In the genomic region with DNA sequence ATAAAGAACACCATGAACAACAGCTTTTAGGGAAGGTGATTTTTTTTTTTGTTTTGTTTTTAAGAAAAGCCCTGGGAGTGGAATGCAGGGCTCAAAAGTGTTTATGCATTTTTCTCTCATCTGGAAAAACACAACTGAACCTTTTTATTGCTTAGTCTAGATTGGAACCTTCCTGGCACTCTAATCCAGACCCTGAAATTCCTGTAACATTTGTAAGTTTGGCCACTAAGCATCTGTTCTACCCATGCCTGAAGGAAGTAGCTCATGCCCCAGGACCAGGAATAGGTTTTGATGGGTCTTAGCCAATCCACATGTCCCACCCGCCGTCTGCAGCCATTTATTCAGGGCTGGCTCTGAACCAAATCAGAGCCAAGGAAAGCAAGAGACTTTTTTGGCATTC, we compare ENCODE assay signal across 24 cellular contexts. TPM values are rescaled to one million over a fixed set of nuclear protein-coding genes. Genes with fewer than 3 reads are reported as not detected.
DNase-seq lines count a peak whose midpoint lies in the region; ATAC-seq and TF ChIP-seq lines count a peak whose summit lies in the region.
"Had no signal": no experiment of that assay in that cellular context is flagged by ENCODE, and none has a peak within 500 bp of the region (broad histone marks: within the 10 kb centered on the region; RNA-seq: fewer than 3 reads in every experiment).

No MANE protein-coding gene starts in this region.

- ATAC-seq in GM21381 (IDR thresholded peaks at IDR 0.05; ENCODE audit: unreplicated experiment): no peak
- ATAC-seq: GM12878, heart right ventricle, left lobe of liver had no signal

- H3K4me3 Mint-ChIP-seq in HFFc6: no peak overlapping the region
- H3K4me3 Mint-ChIP-seq: activated T-cell treated with anti-CD3 and anti-CD28 coated beads, Interleukin-2, amount 50 U/mL, for 24 hours; CD4-positive, alpha-beta memory T cell; naive B cell; T-helper 1 cell treated with Interleukin-12 subunit alpha and Interleukin-12 subunit beta and Interleukin-4 antibody, amounts not matched to agents 30 μg/mL and 1 μg/mL, for 36 hours had no signal

- H3K27me3 ChIP-seq in osteoblast (ENCODE audit: insufficient read depth, low read length): no peaks in the 10 kb centered on the region
- H3K27me3 ChIP-seq: heart right ventricle had no signal

- no peak overlapping the region for H2AFZ ChIP-seq in osteoblast (ENCODE audit: low read length)

- peaks cover 17% of the 10 kb centered on the region for H3K4me1 Mint-ChIP-seq in HFFc6 (ENCODE audit: low read depth)
- H3K4me1 Mint-ChIP-seq: CD4-positive, alpha-beta memory T cell had no signal

- no peaks in the 10 kb centered on the region for H3K9me3 Mint-ChIP-seq in HFFc6
- H3K9me3 Mint-ChIP-seq: activated T-cell treated with anti-CD3 and anti-CD28 coated beads, Interleukin-2, amount 50 U/mL, for 24 hours; CD4-positive, alpha-beta memory T cell; naive B cell; T-helper 1 cell treated with Interleukin-12 subunit alpha and Interleukin-12 subunit beta and Interleukin-4 antibody, amounts not matched to agents 30 μg/mL and 1 μg/mL, for 36 hours had no signal

- no peak overlapping the region for H3K4me2 ChIP-seq in osteoblast (ENCODE audit: insufficient read depth, low read length)

- H3K36me3 ChIP-seq in osteoblast (ENCODE audit: insufficient read depth, low read length): no peaks in the 10 kb centered on the region
- H3K36me3 ChIP-seq: HAP-1, heart right ventricle had no signal

- no peaks in the 10 kb centered on the region for H3K4me1 ChIP-seq in osteoblast (ENCODE audit: insufficient read depth, low read length)

- H3K79me2 ChIP-seq in osteoblast (ENCODE audit: insufficient read depth, low read length): no peaks in the 10 kb centered on the region

- H4K20me1 ChIP-seq in osteoblast (ENCODE audit: insufficient read depth, low read length): no peaks in the 10 kb centered on the region

- no peak overlapping the region; the same call in 1 of the 2 replicates for H3K27ac Mint-ChIP-seq in HFFc6
- H3K27ac Mint-ChIP-seq: activated T-cell treated with anti-CD3 and anti-CD28 coated beads, Interleukin-2, amount 50 U/mL, for 24 hours; CD4-positive, alpha-beta memory T cell; T-helper 1 cell treated with Interleukin-12 subunit alpha and Interleukin-12 subunit beta and Interleukin-4 antibody, amounts not matched to agents 30 μg/mL and 1 μg/mL, for 36 hours had no signal

- no peaks in the 10 kb centered on the region for H3K9me3 ChIP-seq in osteoblast (ENCODE audit: low read depth, low read length)
- H3K9me3 ChIP-seq: HAP-1, heart right ventricle had no signal

- no peak overlapping the region for H3K27ac ChIP-seq in osteoblast (ENCODE audit: low read depth, low read length)
- H3K27ac ChIP-seq: heart right ventricle, HL-60 had no signal

- peak; percentile 92 for DNase-seq in AG10803 (ENCODE audit: low read depth)
- DNase-seq in HFFc6: peak; percentile 49
- peak; percentile 44 for DNase-seq in cerebellum (ENCODE audit: low spot score)
- peak; percentile 47 for DNase-seq in osteoblast (ENCODE audit: insufficient read length, low spot score, missing footprints)
- no peak for DNase-seq in activated T-cell treated with anti-CD3 and anti-CD28 coated beads, Interleukin-2, amount 50 U/mL, for 1 hour
- DNase-seq in amygdala (lab: John Stamatoyannopoulos, UW): no peak
- no peak for DNase-seq in activated CD4-positive, alpha-beta T cell treated with anti-CD3 and anti-CD28 coated beads for 4 hours
- DNase-seq: activated CD8-positive, alpha-beta memory T cell treated with anti-CD3 and anti-CD28 coated beads for 24 hours; activated naive CD4-positive, alpha-beta T cell; activated T-cell treated with anti-CD3 and anti-CD28 coated beads, Interleukin-2, amount 50 U/mL, for 24 hours; CD4-positive, alpha-beta memory T cell; central memory CD4-positive, alpha-beta T cell; heart right ventricle; mesenchymal stem cell; naive B cell; NCI-H1092 treated with DMSO at 0.1 percent for 48 hours; NCI-H1930; occipital lobe had no signal

- no peaks in the 10 kb centered on the region for H3K36me3 Mint-ChIP-seq in HFFc6 (ENCODE audit: low read depth)
- H3K36me3 Mint-ChIP-seq: CD4-positive, alpha-beta memory T cell; naive B cell had no signal

- H3K27me3 Mint-ChIP-seq in HFFc6 (ENCODE audit: insufficient read depth): peaks cover 3% of the 10 kb centered on the region; the same call in 1 of the 2 replicates
- H3K27me3 Mint-ChIP-seq: activated T-cell treated with anti-CD3 and anti-CD28 coated beads, Interleukin-2, amount 50 U/mL, for 24 hours; naive B cell had no signal

- no peak overlapping the region for H3K4me3 ChIP-seq in AG10803 (ENCODE audit: low read length)
- no peak overlapping the region for H3K4me3 ChIP-seq in osteoblast (ENCODE audit: insufficient read depth, low read length)
- H3K4me3 ChIP-seq: GM12878, HAP-1, heart right ventricle had no signal

- TF ChIP-seq CTCF in AG10803 (conservative IDR thresholded peaks at IDR 0.05; ENCODE audit: low read length) (no peak), HFFc6 (IDR thresholded peaks at IDR 0.05) (no peak), osteoblast (IDR thresholded peaks at IDR 0.05; ENCODE audit: extremely low read depth, low read depth, low read length) (no peak)

RNA-seq across cellular contexts. Expression of a gene that starts 39.7 kb away (rescaled TPM):
- 100 to 1,000 TPM in 4 of 6 experiments, 10 to 100 TPM in 2; 89.7 to 174 (median 105) TPM for total RNA-seq in HFFc6 (2021; fragmentation: NEBNext Ultra II Directional; extraction: Animal tissue kit (Norgen Biotek cat#: 25700))
- total RNA-seq in cerebellum (50.2 TPM), osteoblast (28.3 and 43.4 TPM in 2 replicates)

Comparison
In these comparisons a context has a peak if more than half of its experiments do, and no peak if none do; other contexts are left out.
1. DNase-seq: peak in AG10803 (single experiment), HFFc6 (single experiment), cerebellum (single experiment) and osteoblast (single experiment); none in activated T-cell treated with anti-CD3 and anti-CD28 coated beads, Interleukin-2, amount 50 U/mL, for 1 hour (single experiment), amygdala (0 of 56) and activated CD4-positive, alpha-beta T cell treated with anti-CD3 and anti-CD28 coated beads for 4 hours (0 of 2).